8 cellular contexts compared by ENCODE assay signal in genomic region chr1:41726899-41727748, GRCh38.
DNase-seq lines count a peak whose midpoint lies in the region; ATAC-seq and FAIRE-seq lines count a peak whose summit lies in the region.

No MANE protein-coding gene starts in this region.

- peak overlapping the region; percentile 47 for H3K4me3 Mint-ChIP-seq in stimulated activated naive CD8-positive, alpha-beta T cell treated with anti-CD3 and anti-CD28 coated beads, Interleukin-15, Interleukin-2, amounts not matched to agents 100 ng/mL and 50 ng/mL, for 24 hours

- peak; percentile 23 for ATAC-seq in GM18858 (IDR thresholded peaks at IDR 0.05; ENCODE audit: unreplicated experiment)
- peak; percentile 27 for ATAC-seq in HG02981 (IDR thresholded peaks at IDR 0.05; ENCODE audit: unreplicated experiment)

- intact Hi-C loops in cardiac septum (cut with DNase I) = loop anchor here (5.0 kb wide), 1 partner anchor 65 kb away; no protein-coding TSS in a partner anchor

- peak; percentile 83 for DNase-seq in SKM-1 (lab: John Stamatoyannopoulos, UW; ENCODE audit: unreplicated experiment)
- DNase-seq in cardiac septum (ENCODE audit: low spot score) = peak; percentile 91
- DNase-seq in epidermal melanocyte (ENCODE audit: insufficient read length, low spot score) = no peak
- DNase-seq in urothelium cell line (ENCODE audit: low spot score) = no peak
- no peak for DNase-seq in T1000 (lab: John Stamatoyannopoulos, UW)

- no peaks in the 10 kb centered on the region for H3K36me3 Mint-ChIP-seq in stimulated activated naive CD8-positive, alpha-beta T cell treated with anti-CD3 and anti-CD28 coated beads, Interleukin-15, Interleukin-2, amounts not matched to agents 100 ng/mL and 50 ng/mL, for 24 hours (ENCODE audit: low read depth)

- H3K4me1 Mint-ChIP-seq in stimulated activated naive CD8-positive, alpha-beta T cell treated with anti-CD3 and anti-CD28 coated beads, Interleukin-15, Interleukin-2, amounts not matched to agents 100 ng/mL and 50 ng/mL, for 24 hours (ENCODE audit: low read depth) = peaks cover 58% of the 10 kb centered on the region

- H3K27ac Mint-ChIP-seq in stimulated activated naive CD8-positive, alpha-beta T cell treated with anti-CD3 and anti-CD28 coated beads, Interleukin-15, Interleukin-2, amounts not matched to agents 100 ng/mL and 50 ng/mL, for 24 hours = peak overlapping the region; percentile 87

- no peaks in the 10 kb centered on the region for H3K27me3 Mint-ChIP-seq in stimulated activated naive CD8-positive, alpha-beta T cell treated with anti-CD3 and anti-CD28 coated beads, Interleukin-15, Interleukin-2, amounts not matched to agents 100 ng/mL and 50 ng/mL, for 24 hours

- no peak for FAIRE-seq in urothelium cell line (lab: Jason Lieb, UNC)

- no peaks in the 10 kb centered on the region for H3K9me3 Mint-ChIP-seq in stimulated activated naive CD8-positive, alpha-beta T cell treated with anti-CD3 and anti-CD28 coated beads, Interleukin-15, Interleukin-2, amounts not matched to agents 100 ng/mL and 50 ng/mL, for 24 hours

Comparison
In these comparisons a context has a peak if more than half of its experiments do, and no peak if none do; other contexts are left out.
1. DNase-seq: peak in SKM-1 (single experiment) and cardiac septum (single experiment); none in epidermal melanocyte (single experiment), urothelium cell line (single experiment) and T1000 (single experiment).